20 cellular contexts compared by ENCODE assay signal in genomic region chr5:59103303-59103702, GRCh38.
DNase-seq lines count a peak whose midpoint lies in the region; ATAC-seq, FAIRE-seq and TF ChIP-seq lines count a peak whose summit lies in the region.
"Had no signal": no experiment of that assay in that cellular context is flagged by ENCODE, and none has a peak within 500 bp of the region (broad histone marks: within the 10 kb centered on the region; RNA-seq: fewer than 3 reads in every experiment).

No MANE protein-coding gene starts in this region.

- H3K4me3 Mint-ChIP-seq in activated T-helper 17 cell treated with anti-CD3 and anti-CD28 coated beads, Interleukin-2, amount 50 U/mL, for 72 hours = peak overlapping the region; percentile 62
- no peak overlapping the region for H3K4me3 Mint-ChIP-seq in CD8-positive, alpha-beta T cell
- H3K4me3 Mint-ChIP-seq: HFFc6 had no signal

- no peaks in the 10 kb centered on the region for H3K36me3 Mint-ChIP-seq in activated T-helper 17 cell treated with anti-CD3 and anti-CD28 coated beads, Interleukin-2, amount 50 U/mL, for 72 hours (ENCODE audit: low read depth)
- H3K36me3 Mint-ChIP-seq in CD8-positive, alpha-beta T cell = no peaks in the 10 kb centered on the region

- no peak overlapping the region for H3K56ac ChIP-seq in mesendoderm (ENCODE audit: low read length)

- no peak overlapping the region for H3K23ac ChIP-seq in mesendoderm (ENCODE audit: low read length)

- no peaks in the 10 kb centered on the region for H3K9me3 ChIP-seq in A549
- no peaks in the 10 kb centered on the region for H3K9me3 ChIP-seq in CD8-positive, alpha-beta T cell (ENCODE audit: low read length)
- no peaks in the 10 kb centered on the region for H3K9me3 ChIP-seq in upper lobe of left lung
- no peaks in the 10 kb centered on the region for H3K9me3 ChIP-seq in thyroid gland
- H3K9me3 ChIP-seq: BLaER1 treated with 17β-estradiol and CSF1 and Interleukin-3, amounts not matched to agents 10 nM and 100 nM had no signal

- H3K27me3 Mint-ChIP-seq in activated T-helper 17 cell treated with anti-CD3 and anti-CD28 coated beads, Interleukin-2, amount 50 U/mL, for 72 hours = no peaks in the 10 kb centered on the region
- H3K27me3 Mint-ChIP-seq in CD8-positive, alpha-beta T cell (ENCODE audit: low read depth) = no peaks in the 10 kb centered on the region

- 19% methylated on average over 3 of the region's 3 CpGs for whole genome bisulfite sequencing in A549 (ENCODE audit: missing lambda C conversion rate)
- no CpG with 5 or more reads among the region's 3 CpGs for WGBS in mesendoderm (ENCODE audit: extremely low coverage, insufficient coverage, low lambda C conversion rate)
- WGBS in upper lobe of left lung, 2 donors = 56 to 65% methylated on average over 3 of the region's 3 CpGs
- 76 to 84% methylated on average over 3 of the region's 3 CpGs for WGBS in thyroid gland, 2 donors

- H3K36me3 ChIP-seq in mesendoderm (ENCODE audit: control insufficient read depth, insufficient read depth, low read length) (no peaks in the 10 kb centered on the region), upper lobe of left lung (no peaks in the 10 kb centered on the region), thyroid gland (no peaks in the 10 kb centered on the region)
- H3K36me3 ChIP-seq in CD8-positive, alpha-beta T cell (ENCODE audit: insufficient read depth, low read length) = no peaks in the 10 kb centered on the region
- H3K36me3 ChIP-seq: BLaER1 treated with 17β-estradiol and CSF1 and Interleukin-3, amounts not matched to agents 10 nM and 100 nM had no signal

- peaks cover 28% of the 10 kb centered on the region for H3K4me1 Mint-ChIP-seq in activated T-helper 17 cell treated with anti-CD3 and anti-CD28 coated beads, Interleukin-2, amount 50 U/mL, for 72 hours
- peaks cover 32% of the 10 kb centered on the region for H3K4me1 Mint-ChIP-seq in CD8-positive, alpha-beta T cell (ENCODE audit: low read depth)

- no peak for TF ChIP-seq RAD21 in A549 (conservative IDR thresholded peaks at IDR 0.05 in 1 of 2, IDR thresholded peaks at IDR 0.05 in 1 of 2)

- H3K79me1 ChIP-seq in mesendoderm (ENCODE audit: low read length) = no peaks in the 10 kb centered on the region

- peak in 1 of 2 experiments; percentile 55; a peak in 1 of 5 replicates for TF ChIP-seq EP300 in A549 (IDR thresholded peaks at IDR 0.05)
- TF ChIP-seq EP300 in upper lobe of left lung (IDR thresholded peaks at IDR 0.05) = no peak

- peak overlapping the region; percentile 78 for H3K27ac Mint-ChIP-seq in activated T-helper 17 cell treated with anti-CD3 and anti-CD28 coated beads, Interleukin-2, amount 50 U/mL, for 72 hours
- no peak overlapping the region for H3K27ac Mint-ChIP-seq in CD8-positive, alpha-beta T cell
- H3K27ac Mint-ChIP-seq: HFFc6 had no signal

- intact Hi-C loops in CD8-positive, alpha-beta T cell (cut with DNase I, micrococcal nuclease) = no loop called here
- intact Hi-C loops in thyroid gland (cut with DNase I) = no loop called here

- no peak overlapping the region for H2BK5ac ChIP-seq in mesendoderm (ENCODE audit: low read length)

- ATAC-seq in A549 (no peak), upper lobe of left lung (ENCODE audit: low FRiP score in 2 of 2) (no peak)
- ATAC-seq in activated T-helper 17 cell treated with anti-CD3 and anti-CD28 coated beads, Interleukin-2, amount 50 U/mL, for 72 hours (replicated peaks) = no peak
- no peak for ATAC-seq in CD8-positive, alpha-beta T cell

- FAIRE-seq in A549 (lab: Jason Lieb, UNC) = no peak
- FAIRE-seq: D721Med had no signal

- no peak overlapping the region for H2BK15ac ChIP-seq in mesendoderm (replicated peaks; ENCODE audit: low read depth)

- H3K79me2 ChIP-seq in mesendoderm (ENCODE audit: control insufficient read depth, insufficient read depth, low read length) = no peaks in the 10 kb centered on the region

- no peak overlapping the region for H2BK120ac ChIP-seq in mesendoderm (ENCODE audit: low read depth, low read length)

- DNase-seq in A549 (ENCODE audit: low read depth in 1 of 2, low spot score in 1 of 2) (peak in 1 of 2 experiments; percentile 56), RPMI7951 (ENCODE audit: low read depth) (peak; percentile 76), mesendoderm (no peak), DMS53 treated with DMSO at 0.1 percent for 48 hours (lab: John Stamatoyannopoulos, UW; ENCODE audit: unreplicated experiment) (no peak), upper lobe of left lung (no peak), thyroid gland (no peak)
- DNase-seq in CD8-positive, alpha-beta T cell = no peak
- DNase-seq: DMS79 treated with DMSO at 0.1 percent for 48 hours, H7, HFFc6, NCI-H1417 treated with DMSO at 0.1 percent for 48 hours, NCI-H1930, NCI-H226, NCI-H524, NCI-H82, OCI-M1 had no signal

- H3K4ac ChIP-seq in mesendoderm (ENCODE audit: low read depth, low read length) = peak overlapping the region; percentile 29

- H3K4me1 ChIP-seq in A549 = peaks cover 100% of the 10 kb centered on the region
- H3K4me1 ChIP-seq in mesendoderm (ENCODE audit: control insufficient read depth, low read depth, low read length) = no peaks in the 10 kb centered on the region
- H3K4me1 ChIP-seq in CD8-positive, alpha-beta T cell (ENCODE audit: insufficient read depth, low read length) = peaks cover 18% of the 10 kb centered on the region
- H3K4me1 ChIP-seq in upper lobe of left lung = peaks cover 0 to 7% (median 0%) of the 10 kb centered on the region in 4 donors
- H3K4me1 ChIP-seq in thyroid gland = peaks cover 5 to 9% of the 10 kb centered on the region in 2 donors

- no peaks in the 10 kb centered on the region for H3K9me3 Mint-ChIP-seq in activated T-helper 17 cell treated with anti-CD3 and anti-CD28 coated beads, Interleukin-2, amount 50 U/mL, for 72 hours
- no peaks in the 10 kb centered on the region for H3K9me3 Mint-ChIP-seq in CD8-positive, alpha-beta T cell
- H3K9me3 Mint-ChIP-seq: HFFc6 had no signal

- CTCF ChIA-PET in A549 (lab: Yijun Ruan, JAX) = interaction anchor here (1.0 to 2.0 kb wide), 4 partner anchors 8 to 65 kb away, joined by 4 to 9 read pairs (median 6); no protein-coding TSS in a partner anchor
- CTCF ChIA-PET in CD8-positive, alpha-beta T cell (lab: Charles Lee) = interaction anchor here (1.2 to 1.9 kb wide), 2 partner anchors 16 to 69 kb away, joined by 6 to 7 read pairs; no protein-coding TSS in a partner anchor

- no peak overlapping the region for H2AK5ac ChIP-seq in mesendoderm (ENCODE audit: low read length)

- H4K8ac ChIP-seq in mesendoderm (ENCODE audit: low read depth, low read length) = no peak overlapping the region

- no peak overlapping the region for H4K5ac ChIP-seq in mesendoderm (ENCODE audit: low read length)

- H3K27me3 ChIP-seq in mesendoderm (ENCODE audit: insufficient read depth, low read length, poor library complexity) (no peaks in the 10 kb centered on the region), upper lobe of left lung (no peaks in the 10 kb centered on the region), thyroid gland (no peaks in the 10 kb centered on the region)
- H3K27me3 ChIP-seq in CD8-positive, alpha-beta T cell (ENCODE audit: insufficient read depth, low read length) = no peaks in the 10 kb centered on the region
- H3K27me3 ChIP-seq: BLaER1 treated with 17β-estradiol and CSF1 and Interleukin-3, amounts not matched to agents 10 nM and 100 nM had no signal

- POLR2A ChIA-PET in A549 (lab: Yijun Ruan, JAX) = interaction anchor here (1.0 kb wide), 1 partner anchor 21 kb away, joined by 3 read pairs; no protein-coding TSS in a partner anchor
- POLR2A ChIA-PET in CD8-positive, alpha-beta T cell (lab: Charles Lee) = interaction anchor here (0.8 to 1.5 kb wide), 3 partner anchors 17 to 29 kb away, joined by 3 to 5 read pairs (median 3); no protein-coding TSS in a partner anchor

- peak overlapping the region; percentile 93 to 98 for H3K27ac ChIP-seq in A549
- no peak overlapping the region for H3K27ac ChIP-seq in mesendoderm (ENCODE audit: low read depth, low read length)
- no peak overlapping the region for H3K27ac ChIP-seq in CD8-positive, alpha-beta T cell (ENCODE audit: low read depth, low read length)
- no peak overlapping the region for H3K27ac ChIP-seq in upper lobe of left lung
- H3K27ac ChIP-seq in thyroid gland = no peak overlapping the region
- H3K27ac ChIP-seq: BLaER1 treated with 17β-estradiol and CSF1 and Interleukin-3, amounts not matched to agents 10 nM and 100 nM; RWPE1 had no signal

- TF ChIP-seq POLR2A in A549 (IDR thresholded peaks at IDR 0.05; ENCODE audit: low read length) = no peak
- no peak for TF ChIP-seq POLR2A in upper lobe of left lung (IDR thresholded peaks at IDR 0.05)
- TF ChIP-seq POLR2A in thyroid gland (IDR thresholded peaks at IDR 0.05) = no peak

- no peak overlapping the region for H3K18ac ChIP-seq in mesendoderm (ENCODE audit: low read length)

- H3K4me3 ChIP-seq in A549 = no peak overlapping the region
- no peak overlapping the region for H3K4me3 ChIP-seq in mesendoderm (ENCODE audit: low read length)
- H3K4me3 ChIP-seq in CD8-positive, alpha-beta T cell (ENCODE audit: low read depth, low read length) = no peak overlapping the region
- H3K4me3 ChIP-seq in upper lobe of left lung = no peak overlapping the region
- H3K4me3 ChIP-seq in thyroid gland (replicated peaks in 1 of 3) = no peak overlapping the region
- H3K4me3 ChIP-seq: BLaER1 treated with 17β-estradiol and CSF1 and Interleukin-3, amounts not matched to agents 10 nM and 100 nM had no signal

- H3K9ac ChIP-seq in mesendoderm (ENCODE audit: low read length) = no peak overlapping the region
- H3K9ac ChIP-seq: BLaER1 treated with 17β-estradiol and CSF1 and Interleukin-3, amounts not matched to agents 10 nM and 100 nM had no signal

- H3K4me2 ChIP-seq in A549 = peak overlapping the region; percentile 65
- H3K4me2 ChIP-seq in mesendoderm (ENCODE audit: low read length) = no peak overlapping the region

- TF ChIP-seq CTCF in A549 (IDR thresholded peaks at IDR 0.05) (no peak), upper lobe of left lung (IDR thresholded peaks at IDR 0.05) (no peak), thyroid gland (IDR thresholded peaks at IDR 0.05) (no peak)
- no peak for TF ChIP-seq CTCF in CD8-positive, alpha-beta T cell (IDR thresholded peaks at IDR 0.05)

TF ChIP-seq in A549, 52 proteins besides CTCF, POLR2A, EP300 and RAD21 (continues in another document):
- TF ChIP-seq MAX (IDR thresholded peaks at IDR 0.05) = no peak
- TF ChIP-seq CEBPB (IDR thresholded peaks at IDR 0.05) = no peak
- TF ChIP-seq KDM1A (IDR thresholded peaks at IDR 0.05; ENCODE audit: low read depth) = no peak
- no peak for TF ChIP-seq EHF (CRISPR knock-in tag; IDR thresholded peaks at IDR 0.05)
- no peak for TF ChIP-seq SMC3 (IDR thresholded peaks at IDR 0.05)
- TF ChIP-seq CHD2 (IDR thresholded peaks at IDR 0.05; ENCODE audit: low read length, partially characterized antibody) = no peak
- TF ChIP-seq FOXS1 (CRISPR knock-in tag; IDR thresholded peaks at IDR 0.05) = no peak
- TF ChIP-seq NR3C1 (IDR thresholded peaks at IDR 0.05) = no peak
- no peak for TF ChIP-seq JUN (IDR thresholded peaks at IDR 0.05)
- TF ChIP-seq ZNF302 (CRISPR knock-in tag; IDR thresholded peaks at IDR 0.05) = no peak
- no peak for TF ChIP-seq KDM5A (IDR thresholded peaks at IDR 0.05)

Comparison
In these comparisons a context has a peak if more than half of its experiments do, and no peak if none do; other contexts are left out.
1. H3K27ac ChIP-seq: peak in A549 (2 of 2); none in mesendoderm (single experiment), CD8-positive, alpha-beta T cell (single experiment), upper lobe of left lung (0 of 4) and thyroid gland (0 of 3).